Comparison of ENCODE assay signal across 9 cellular contexts in the genomic region with DNA sequence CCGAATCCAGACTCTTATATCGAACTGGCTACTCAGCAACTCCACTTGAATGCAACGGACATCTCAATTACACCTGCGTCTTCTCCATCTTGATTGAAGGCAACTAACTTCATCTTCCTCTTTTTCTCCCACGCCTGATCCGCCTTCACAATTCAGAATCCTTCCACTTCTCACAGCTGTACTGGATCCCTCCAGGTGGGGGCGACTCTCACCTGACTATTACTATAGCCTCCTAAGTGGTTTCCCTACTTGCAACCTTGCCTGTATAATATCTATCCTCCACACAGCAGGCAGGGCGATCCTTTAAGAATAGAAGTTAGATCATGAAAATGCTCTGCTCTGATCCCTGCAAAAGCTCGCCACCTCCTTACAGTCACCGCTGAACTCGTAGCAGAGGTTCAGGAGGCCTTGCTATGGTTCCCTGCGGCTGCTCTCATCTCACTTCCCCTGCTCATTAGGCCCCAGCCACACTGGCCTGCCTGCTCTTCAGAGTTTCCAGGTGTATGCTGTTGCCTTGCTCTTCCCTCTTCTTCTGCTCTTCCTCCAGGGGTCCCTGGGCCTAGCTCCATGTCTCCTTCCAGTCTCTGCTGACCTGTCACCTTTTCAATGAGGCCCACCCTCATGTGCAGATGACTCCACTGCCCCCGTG. TPM values are rescaled to one million over a fixed set of nuclear protein-coding genes. Genes with fewer than 3 reads are reported as not detected.
DNase-seq lines count a peak whose midpoint lies in the region; ATAC-seq and TF ChIP-seq lines count a peak whose summit lies in the region.
"Had no signal": no experiment of that assay in that cellular context is flagged by ENCODE, and none has a peak within 500 bp of the region (broad histone marks: within the 10 kb centered on the region; RNA-seq: fewer than 3 reads in every experiment).

No MANE protein-coding gene starts in this region.

- H3K4me3 ChIP-seq in astrocyte of the cerebellum (ENCODE audit: low read depth, low read length) (no peak overlapping the region), retinal pigment epithelial cell (ENCODE audit: low read length) (no peak overlapping the region)

- H3K27me3 Mint-ChIP-seq in activated naive CD4-positive, alpha-beta T cell treated with anti-CD3 and anti-CD28 coated beads, Interleukin-2, amount 10 ng/mL, durations not matched to agents 7 days and 5 days = peaks cover 13% of the 10 kb centered on the region

- no peaks in the 10 kb centered on the region for H3K36me3 Mint-ChIP-seq in activated naive CD4-positive, alpha-beta T cell treated with anti-CD3 and anti-CD28 coated beads, Interleukin-2, amount 10 ng/mL, durations not matched to agents 7 days and 5 days

- peak; percentile 39 for DNase-seq in activated naive CD4-positive, alpha-beta T cell treated with anti-CD3 and anti-CD28 coated beads, Interleukin-2, amount 10 ng/mL, durations not matched to agents 7 days and 5 days
- no peak for DNase-seq in activated naive CD4-positive, alpha-beta T cell treated with Interleukin-2 at 50 U/mL for 16 hours
- peak; percentile 29 for DNase-seq in NAMALWA (ENCODE audit: low spot score)
- DNase-seq in astrocyte of the cerebellum (ENCODE audit: low read depth) = no peak
- no peak for DNase-seq in retinal pigment epithelial cell (ENCODE audit: low read depth)
- no peak for DNase-seq in G401 (ENCODE audit: low spot score)
- DNase-seq: effector memory CD4-positive, alpha-beta T cell had no signal

- TF ChIP-seq CTCF in astrocyte of the cerebellum (IDR thresholded peaks at IDR 0.05; ENCODE audit: low read depth, low read length, missing control alignments) = peak; percentile 31
- peak; percentile 35 for TF ChIP-seq CTCF in retinal pigment epithelial cell (conservative IDR thresholded peaks at IDR 0.05; ENCODE audit: low read depth, low read length)

- H3K9me3 Mint-ChIP-seq in activated naive CD4-positive, alpha-beta T cell treated with anti-CD3 and anti-CD28 coated beads, Interleukin-2, amount 10 ng/mL, durations not matched to agents 7 days and 5 days = no peaks in the 10 kb centered on the region

- H3K27ac Mint-ChIP-seq in activated naive CD4-positive, alpha-beta T cell treated with anti-CD3 and anti-CD28 coated beads, Interleukin-2, amount 10 ng/mL, durations not matched to agents 7 days and 5 days = no peak overlapping the region

- ATAC-seq in esophagus mucosa = no peak
- no peak for ATAC-seq in HG02798 (IDR thresholded peaks at IDR 0.05; ENCODE audit: poor library complexity, unreplicated experiment)

- H3K4me1 Mint-ChIP-seq in activated naive CD4-positive, alpha-beta T cell treated with anti-CD3 and anti-CD28 coated beads, Interleukin-2, amount 10 ng/mL, durations not matched to agents 7 days and 5 days = no peaks in the 10 kb centered on the region

- in situ Hi-C loops in astrocyte of the cerebellum (cut with HindIII; ENCODE audit: low sequenced_read_pairs) (loop anchor here (10.0 kb wide), 1 partner anchor 134 kb away; no protein-coding TSS in a partner anchor), G401 (cut with HindIII; ENCODE audit: low sequenced_read_pairs) (loop anchor here (25.0 kb wide), 1 partner anchor 136 kb away; a partner anchor contains a TSS)

- H3K4me3 Mint-ChIP-seq in activated naive CD4-positive, alpha-beta T cell treated with anti-CD3 and anti-CD28 coated beads, Interleukin-2, amount 10 ng/mL, durations not matched to agents 7 days and 5 days = no peak overlapping the region

- CTCF ChIA-PET in activated naive CD4-positive, alpha-beta T cell treated with anti-CD3 and anti-CD28 coated beads, Interleukin-2, amount 10 ng/mL, durations not matched to agents 7 days and 5 days (lab: Charles Lee) = interaction anchor here (0.9 to 2.9 kb wide), 2 partner anchors 130 to 433 kb away, joined by 3 to 11 read pairs; no protein-coding TSS in a partner anchor

RNA-seq across cellular contexts. Expression of a gene that starts 31.9 kb away (rescaled TPM):
- total RNA-seq in esophagus mucosa = 2.6 TPM
- 11.6 and 12.6 TPM in 2 replicates for total RNA-seq in G401 (2014; rRNA removed; shearing (Covaris generic))

Comparison
In these comparisons a context has a peak if more than half of its experiments do, and no peak if none do; other contexts are left out.
1. DNase-seq: peak in activated naive CD4-positive, alpha-beta T cell treated with anti-CD3 and anti-CD28 coated beads, Interleukin-2, amount 10 ng/mL, durations not matched to agents 7 days and 5 days (single experiment) and NAMALWA (single experiment); none in activated naive CD4-positive, alpha-beta T cell treated with Interleukin-2 at 50 U/mL for 16 hours (single experiment), astrocyte of the cerebellum (single experiment), retinal pigment epithelial cell (single experiment) and G401 (single experiment).